In genomic region chr7:151714201-151714600, GRCh38 we compare ENCODE assay signal across 1 cellular context.
TF ChIP-seq lines count a peak whose summit lies in the region.

No MANE protein-coding gene starts in this region.

TF ChIP-seq in H1, 55 proteins besides CTCF, POLR2A, EP300 and RAD21 (continued from another document):
- no peak for TF ChIP-seq TCF12 (IDR thresholded peaks at IDR 0.05; ENCODE audit: low read depth, low read length)
- no peak for TF ChIP-seq SIN3A (conservative IDR thresholded peaks at IDR 0.05 in 1 of 2, IDR thresholded peaks at IDR 0.05 in 1 of 2; ENCODE audit: low read depth in 1 of 2, low read length in 2 of 2)
- TF ChIP-seq, protein P1, sequence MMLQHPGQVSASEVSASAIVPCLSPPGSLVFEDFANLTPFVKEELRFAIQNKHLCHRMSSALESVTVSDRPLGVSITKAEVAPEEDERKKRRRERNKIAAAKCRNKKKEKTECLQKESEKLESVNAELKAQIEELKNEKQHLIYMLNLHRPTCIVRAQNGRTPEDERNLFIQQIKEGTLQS (IDR thresholded peaks at IDR 0.05; ENCODE audit: insufficient read depth, low read depth, low read length) = no peak
